2 cellular contexts compared by ENCODE assay signal in the genomic region with DNA sequence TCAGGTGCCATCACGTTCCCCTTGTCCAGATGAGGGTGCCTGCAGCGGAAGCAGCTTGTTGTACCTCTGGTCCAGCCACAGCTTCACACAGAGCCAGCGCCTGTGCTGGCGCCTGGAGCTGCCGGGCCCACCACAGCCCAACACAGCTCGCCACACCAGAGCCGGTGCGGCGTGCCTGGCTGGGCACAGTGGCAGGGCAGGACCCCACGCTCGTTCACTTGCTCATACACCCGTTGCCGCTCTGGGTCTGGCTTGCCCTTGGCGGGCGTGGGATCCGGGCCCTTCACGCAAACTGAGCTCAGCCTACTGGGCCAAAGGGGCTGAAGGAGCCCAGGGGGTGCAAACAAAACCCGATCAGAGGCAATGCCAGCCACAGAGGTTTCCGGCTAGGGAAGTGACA.
TF ChIP-seq lines count a peak whose summit lies in the region.

No MANE protein-coding gene starts in this region.

TF ChIP-seq in WTC11, 78 proteins besides CTCF, POLR2A, EP300 and RAD21 (continued from another document):
- TF ChIP-seq, protein P1, sequence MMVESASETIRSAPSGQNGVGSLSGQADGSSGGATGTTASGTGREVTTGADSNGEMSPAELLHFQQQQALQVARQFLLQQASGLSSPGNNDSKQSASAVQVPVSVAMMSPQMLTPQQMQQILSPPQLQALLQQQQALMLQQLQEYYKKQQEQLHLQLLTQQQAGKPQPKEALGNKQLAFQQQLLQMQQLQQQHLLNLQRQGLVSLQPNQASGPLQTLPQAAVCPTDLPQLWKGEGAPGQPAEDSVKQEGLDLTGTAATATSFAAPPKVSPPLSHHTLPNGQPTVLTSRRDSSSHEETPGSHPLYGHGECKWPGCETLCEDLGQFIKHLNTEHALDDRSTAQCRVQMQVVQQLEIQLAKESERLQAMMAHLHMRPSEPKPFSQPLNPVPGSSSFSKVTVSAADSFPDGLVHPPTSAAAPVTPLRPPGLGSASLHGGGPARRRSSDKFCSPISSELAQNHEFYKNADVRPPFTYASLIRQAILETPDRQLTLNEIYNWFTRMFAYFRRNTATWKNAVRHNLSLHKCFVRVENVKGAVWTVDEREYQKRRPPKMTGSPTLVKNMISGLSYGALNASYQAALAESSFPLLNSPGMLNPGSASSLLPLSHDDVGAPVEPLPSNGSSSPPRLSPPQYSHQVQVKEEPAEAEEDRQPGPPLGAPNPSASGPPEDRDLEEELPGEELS (CRISPR knock-in tag; IDR thresholded peaks at IDR 0.05): no peak
- TF ChIP-seq, protein P2, sequence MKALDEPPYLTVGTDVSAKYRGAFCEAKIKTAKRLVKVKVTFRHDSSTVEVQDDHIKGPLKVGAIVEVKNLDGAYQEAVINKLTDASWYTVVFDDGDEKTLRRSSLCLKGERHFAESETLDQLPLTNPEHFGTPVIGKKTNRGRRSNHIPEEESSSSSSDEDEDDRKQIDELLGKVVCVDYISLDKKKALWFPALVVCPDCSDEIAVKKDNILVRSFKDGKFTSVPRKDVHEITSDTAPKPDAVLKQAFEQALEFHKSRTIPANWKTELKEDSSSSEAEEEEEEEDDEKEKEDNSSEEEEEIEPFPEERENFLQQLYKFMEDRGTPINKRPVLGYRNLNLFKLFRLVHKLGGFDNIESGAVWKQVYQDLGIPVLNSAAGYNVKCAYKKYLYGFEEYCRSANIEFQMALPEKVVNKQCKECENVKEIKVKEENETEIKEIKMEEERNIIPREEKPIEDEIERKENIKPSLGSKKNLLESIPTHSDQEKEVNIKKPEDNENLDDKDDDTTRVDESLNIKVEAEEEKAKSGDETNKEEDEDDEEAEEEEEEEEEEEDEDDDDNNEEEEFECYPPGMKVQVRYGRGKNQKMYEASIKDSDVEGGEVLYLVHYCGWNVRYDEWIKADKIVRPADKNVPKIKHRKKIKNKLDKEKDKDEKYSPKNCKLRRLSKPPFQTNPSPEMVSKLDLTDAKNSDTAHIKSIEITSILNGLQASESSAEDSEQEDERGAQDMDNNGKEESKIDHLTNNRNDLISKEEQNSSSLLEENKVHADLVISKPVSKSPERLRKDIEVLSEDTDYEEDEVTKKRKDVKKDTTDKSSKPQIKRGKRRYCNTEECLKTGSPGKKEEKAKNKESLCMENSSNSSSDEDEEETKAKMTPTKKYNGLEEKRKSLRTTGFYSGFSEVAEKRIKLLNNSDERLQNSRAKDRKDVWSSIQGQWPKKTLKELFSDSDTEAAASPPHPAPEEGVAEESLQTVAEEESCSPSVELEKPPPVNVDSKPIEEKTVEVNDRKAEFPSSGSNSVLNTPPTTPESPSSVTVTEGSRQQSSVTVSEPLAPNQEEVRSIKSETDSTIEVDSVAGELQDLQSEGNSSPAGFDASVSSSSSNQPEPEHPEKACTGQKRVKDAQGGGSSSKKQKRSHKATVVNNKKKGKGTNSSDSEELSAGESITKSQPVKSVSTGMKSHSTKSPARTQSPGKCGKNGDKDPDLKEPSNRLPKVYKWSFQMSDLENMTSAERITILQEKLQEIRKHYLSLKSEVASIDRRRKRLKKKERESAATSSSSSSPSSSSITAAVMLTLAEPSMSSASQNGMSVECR (CRISPR knock-in tag; IDR thresholded peaks at IDR 0.05; ENCODE audit: borderline replicate concordance): no peak
- TF ChIP-seq, protein P3, sequence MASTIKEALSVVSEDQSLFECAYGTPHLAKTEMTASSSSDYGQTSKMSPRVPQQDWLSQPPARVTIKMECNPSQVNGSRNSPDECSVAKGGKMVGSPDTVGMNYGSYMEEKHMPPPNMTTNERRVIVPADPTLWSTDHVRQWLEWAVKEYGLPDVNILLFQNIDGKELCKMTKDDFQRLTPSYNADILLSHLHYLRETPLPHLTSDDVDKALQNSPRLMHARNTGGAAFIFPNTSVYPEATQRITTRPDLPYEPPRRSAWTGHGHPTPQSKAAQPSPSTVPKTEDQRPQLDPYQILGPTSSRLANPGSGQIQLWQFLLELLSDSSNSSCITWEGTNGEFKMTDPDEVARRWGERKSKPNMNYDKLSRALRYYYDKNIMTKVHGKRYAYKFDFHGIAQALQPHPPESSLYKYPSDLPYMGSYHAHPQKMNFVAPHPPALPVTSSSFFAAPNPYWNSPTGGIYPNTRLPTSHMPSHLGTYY (CRISPR knock-in tag; IDR thresholded peaks at IDR 0.05): no peak
- no peak for TF ChIP-seq JUN (CRISPR knock-in tag; IDR thresholded peaks at IDR 0.05)

TF ChIP-seq in HepG2, 621 proteins besides CTCF, POLR2A, EP300 and RAD21 (continued from another document):
- TF ChIP-seq ZNF746 (CRISPR knock-in tag; IDR thresholded peaks at IDR 0.05): no peak
- TF ChIP-seq HCFC1 (IDR thresholded peaks at IDR 0.05; ENCODE audit: low read depth, low read length): no peak
- TF ChIP-seq ZNF782 (CRISPR knock-in tag; IDR thresholded peaks at IDR 0.05; ENCODE audit: borderline replicate concordance): no peak
- TF ChIP-seq ZNF264 (CRISPR knock-in tag; IDR thresholded peaks at IDR 0.05): no peak
- TF ChIP-seq, protein P4, sequence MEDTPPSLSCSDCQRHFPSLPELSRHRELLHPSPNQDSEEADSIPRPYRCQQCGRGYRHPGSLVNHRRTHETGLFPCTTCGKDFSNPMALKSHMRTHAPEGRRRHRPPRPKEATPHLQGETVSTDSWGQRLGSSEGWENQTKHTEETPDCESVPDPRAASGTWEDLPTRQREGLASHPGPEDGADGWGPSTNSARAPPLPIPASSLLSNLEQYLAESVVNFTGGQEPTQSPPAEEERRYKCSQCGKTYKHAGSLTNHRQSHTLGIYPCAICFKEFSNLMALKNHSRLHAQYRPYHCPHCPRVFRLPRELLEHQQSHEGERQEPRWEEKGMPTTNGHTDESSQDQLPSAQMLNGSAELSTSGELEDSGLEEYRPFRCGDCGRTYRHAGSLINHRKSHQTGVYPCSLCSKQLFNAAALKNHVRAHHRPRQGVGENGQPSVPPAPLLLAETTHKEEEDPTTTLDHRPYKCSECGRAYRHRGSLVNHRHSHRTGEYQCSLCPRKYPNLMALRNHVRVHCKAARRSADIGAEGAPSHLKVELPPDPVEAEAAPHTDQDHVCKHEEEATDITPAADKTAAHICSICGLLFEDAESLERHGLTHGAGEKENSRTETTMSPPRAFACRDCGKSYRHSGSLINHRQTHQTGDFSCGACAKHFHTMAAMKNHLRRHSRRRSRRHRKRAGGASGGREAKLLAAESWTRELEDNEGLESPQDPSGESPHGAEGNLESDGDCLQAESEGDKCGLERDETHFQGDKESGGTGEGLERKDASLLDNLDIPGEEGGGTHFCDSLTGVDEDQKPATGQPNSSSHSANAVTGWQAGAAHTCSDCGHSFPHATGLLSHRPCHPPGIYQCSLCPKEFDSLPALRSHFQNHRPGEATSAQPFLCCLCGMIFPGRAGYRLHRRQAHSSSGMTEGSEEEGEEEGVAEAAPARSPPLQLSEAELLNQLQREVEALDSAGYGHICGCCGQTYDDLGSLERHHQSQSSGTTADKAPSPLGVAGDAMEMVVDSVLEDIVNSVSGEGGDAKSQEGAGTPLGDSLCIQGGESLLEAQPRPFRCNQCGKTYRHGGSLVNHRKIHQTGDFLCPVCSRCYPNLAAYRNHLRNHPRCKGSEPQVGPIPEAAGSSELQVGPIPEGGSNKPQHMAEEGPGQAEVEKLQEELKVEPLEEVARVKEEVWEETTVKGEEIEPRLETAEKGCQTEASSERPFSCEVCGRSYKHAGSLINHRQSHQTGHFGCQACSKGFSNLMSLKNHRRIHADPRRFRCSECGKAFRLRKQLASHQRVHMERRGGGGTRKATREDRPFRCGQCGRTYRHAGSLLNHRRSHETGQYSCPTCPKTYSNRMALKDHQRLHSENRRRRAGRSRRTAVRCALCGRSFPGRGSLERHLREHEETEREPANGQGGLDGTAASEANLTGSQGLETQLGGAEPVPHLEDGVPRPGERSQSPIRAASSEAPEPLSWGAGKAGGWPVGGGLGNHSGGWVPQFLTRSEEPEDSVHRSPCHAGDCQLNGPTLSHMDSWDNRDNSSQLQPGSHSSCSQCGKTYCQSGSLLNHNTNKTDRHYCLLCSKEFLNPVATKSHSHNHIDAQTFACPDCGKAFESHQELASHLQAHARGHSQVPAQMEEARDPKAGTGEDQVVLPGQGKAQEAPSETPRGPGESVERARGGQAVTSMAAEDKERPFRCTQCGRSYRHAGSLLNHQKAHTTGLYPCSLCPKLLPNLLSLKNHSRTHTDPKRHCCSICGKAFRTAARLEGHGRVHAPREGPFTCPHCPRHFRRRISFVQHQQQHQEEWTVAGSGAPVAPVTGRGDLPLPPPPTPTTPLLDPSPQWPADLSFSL (CRISPR knock-in tag; IDR thresholded peaks at IDR 0.05): no peak
- TF ChIP-seq, protein P5, sequence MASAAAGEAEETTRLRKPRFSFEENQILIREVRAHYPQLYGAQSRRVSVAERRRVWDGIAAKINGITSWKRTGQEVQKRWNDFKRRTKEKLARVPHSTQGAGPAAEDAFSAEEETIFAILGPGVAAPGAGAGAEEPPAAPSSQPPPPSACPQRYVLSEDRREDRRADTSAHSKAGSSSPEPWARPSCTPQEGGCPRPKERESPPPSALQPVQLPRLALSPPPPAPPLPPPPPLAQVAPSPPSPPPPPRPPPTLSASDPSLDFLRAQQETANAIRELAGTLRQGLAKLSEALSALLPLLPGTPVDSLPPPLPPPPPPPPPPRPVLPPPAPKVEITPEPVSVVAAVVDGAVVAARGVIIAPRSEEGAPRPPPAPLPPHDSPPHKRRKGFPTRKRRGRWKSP (CRISPR knock-in tag; IDR thresholded peaks at IDR 0.05): no peak
- no peak for TF ChIP-seq NPAS2 (CRISPR knock-in tag; IDR thresholded peaks at IDR 0.05; ENCODE audit: borderline replicate concordance)
- TF ChIP-seq RFX1 (IDR thresholded peaks at IDR 0.05): no peak
- no peak for TF ChIP-seq MAZ (IDR thresholded peaks at IDR 0.05; ENCODE audit: borderline replicate concordance, low read depth, low read length)
- no peak for TF ChIP-seq MAZ (CRISPR knock-in tag; IDR thresholded peaks at IDR 0.05; ENCODE audit: low read depth)
- TF ChIP-seq, protein P6, sequence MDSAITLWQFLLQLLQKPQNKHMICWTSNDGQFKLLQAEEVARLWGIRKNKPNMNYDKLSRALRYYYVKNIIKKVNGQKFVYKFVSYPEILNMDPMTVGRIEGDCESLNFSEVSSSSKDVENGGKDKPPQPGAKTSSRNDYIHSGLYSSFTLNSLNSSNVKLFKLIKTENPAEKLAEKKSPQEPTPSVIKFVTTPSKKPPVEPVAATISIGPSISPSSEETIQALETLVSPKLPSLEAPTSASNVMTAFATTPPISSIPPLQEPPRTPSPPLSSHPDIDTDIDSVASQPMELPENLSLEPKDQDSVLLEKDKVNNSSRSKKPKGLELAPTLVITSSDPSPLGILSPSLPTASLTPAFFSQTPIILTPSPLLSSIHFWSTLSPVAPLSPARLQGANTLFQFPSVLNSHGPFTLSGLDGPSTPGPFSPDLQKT (CRISPR knock-in tag; IDR thresholded peaks at IDR 0.05; ENCODE audit: borderline replicate concordance): no peak
TF ChIP-seq in HepG2: peak in this region for 0.
